In genomic region chr3:172476339-172476738, GRCh38 we compare ENCODE assay signal across 9 cellular contexts. TPM values are rescaled to one million over a fixed set of nuclear protein-coding genes. Genes with fewer than 3 reads are reported as not detected.
A peak's percentile ranks its signal among the peaks of the same experiment; 100 is the strongest.
DNase-seq lines count a peak whose midpoint lies in the region; ATAC-seq and TF ChIP-seq lines count a peak whose summit lies in the region.
"Had no signal": no experiment of that assay in that cellular context is flagged by ENCODE, and none has a peak within 500 bp of the region (broad histone marks: within the 10 kb centered on the region; RNA-seq: fewer than 3 reads in every experiment).

No MANE protein-coding gene starts in this region.

- CTCF ChIA-PET in HCT116 (lab: Charles Lee): interaction anchor here (0.9 to 3.2 kb wide), 14 partner anchors 9 to 1515 kb away, joined by 3 to 19 read pairs (median 5); no protein-coding TSS in a partner anchor

- no peaks in the 10 kb centered on the region for H3K79me2 ChIP-seq in HCT116 (ENCODE audit: insufficient read depth, low read length)

- H3K36me3 ChIP-seq in HCT116 (ENCODE audit: control insufficient read depth in 1 of 2, insufficient read depth in 2 of 2, low read length in 2 of 2) (no peaks in the 10 kb centered on the region), HAP-1 (replicated peaks) (no peaks in the 10 kb centered on the region)
- H3K36me3 ChIP-seq: neutrophil had no signal

- intact Hi-C loops in HCT116 (cut with micrococcal nuclease) (loop anchor here (5.0 kb wide), 1 partner anchor 829 kb away; no protein-coding TSS in a partner anchor), left colon (cut with DNase I, micrococcal nuclease) (no loop called here)

- H3K4me2 ChIP-seq in HCT116 (ENCODE audit: low read length): peak overlapping the region; percentile 99

- no peak overlapping the region for H3K27ac ChIP-seq in HCT116 (ENCODE audit: low read depth, low read length)
- H3K27ac ChIP-seq in substantia nigra (ENCODE audit: low read depth, low read length, poor library complexity, severe bottlenecking): no peak overlapping the region
- H3K27ac ChIP-seq: neutrophil had no signal

- H3K9me2 ChIP-seq in HCT116 (ENCODE audit: insufficient read depth): no peaks in the 10 kb centered on the region

- no peak for TF ChIP-seq CTCF in HCT116 (IDR thresholded peaks at IDR 0.05 in 2 of 3, conservative IDR thresholded peaks at IDR 0.05 in 1 of 3; ENCODE audit: borderline replicate concordance in 1 of 3, insufficient read depth in 1 of 3, low read depth in 2 of 3, low read length in 2 of 3)
- TF ChIP-seq CTCF in WI38 (IDR thresholded peaks at IDR 0.05; ENCODE audit: low read depth, low read length): no peak

- H4K20me1 ChIP-seq in HCT116 (ENCODE audit: insufficient read depth): no peaks in the 10 kb centered on the region

- H2AFZ ChIP-seq in HCT116 (ENCODE audit: low read depth, low read length, poor library complexity, severe bottlenecking): peak overlapping the region; percentile 100

- H3K4me1 ChIP-seq in HCT116 (ENCODE audit: control insufficient read depth in 1 of 2, insufficient read depth in 2 of 2, low read length in 2 of 2) (peaks cover 6 to 14% of the 10 kb centered on the region in 2 experiments; a peak in 3 of 4 replicates), HAP-1 (peaks cover 5% of the 10 kb centered on the region)

- in situ Hi-C loops in HAP-1 (cut with MboI; ENCODE audit: low sequenced_read_pairs): no loop called here

- RAD21 ChIA-PET in HCT116 (lab: Charles Lee; ENCODE audit: low non-redundant PET in 1 of 2, low total read pairs in 2 of 2, uncharacterized antibody in 2 of 2, unreplicated experiment in 2 of 2): interaction anchor here (0.6 to 2.2 kb wide), 4 partner anchors 15 to 623 kb away, joined by 3 to 11 read pairs (median 4); no protein-coding TSS in a partner anchor

- H3K4me3 ChIP-seq in HCT116 (replicated peaks in 1 of 2; ENCODE audit: low read depth in 1 of 2, low read length in 2 of 2) (peak overlapping the region in 1 of 2 experiments; percentile 67; a peak in 1 of 4 replicates), WI38 (ENCODE audit: low read depth, low read length) (peak overlapping the region; percentile 60), HAP-1 (no peak overlapping the region)

- H3K27me3 ChIP-seq in HCT116 (ENCODE audit: insufficient read depth, low read length): no peaks in the 10 kb centered on the region
- H3K27me3 ChIP-seq in HAP-1 (ENCODE audit: low read depth): no peaks in the 10 kb centered on the region; the same call in 1 of the 2 replicates
- H3K27me3 ChIP-seq: neutrophil had no signal

- DNase-seq in Ammon's horn (ENCODE audit: low spot score) (peak; percentile 16), HCT116 (ENCODE audit: low read depth, low spot score) (no peak), left colon (no peak), cerebellar nuclear complex (lab: John Stamatoyannopoulos, UW) (no peak), substantia nigra (lab: John Stamatoyannopoulos, UW) (no peak), HAP-1 (ENCODE audit: low spot score in 2 of 2) (no peak)

- no TSS peak for BruUV-seq in HCT116 (replicated peaks; lab: Mats Ljungman, UMichigan)

- H3K9me3 ChIP-seq in HCT116 (ENCODE audit: control insufficient read depth in 1 of 2, insufficient read depth in 1 of 2, low read depth in 1 of 2, low read length in 2 of 2) (no peaks in the 10 kb centered on the region; a peak in 1 of 4 replicates), HAP-1 (no peaks in the 10 kb centered on the region)
- H3K9me3 ChIP-seq: neutrophil had no signal

- POLR2A ChIA-PET in HCT116 (lab: Charles Lee): interaction anchor here (0.8 kb wide), 1 partner anchor 9 kb away, joined by 3 read pairs; no protein-coding TSS in a partner anchor

- ATAC-seq in HCT116 (no peak), left colon (peak; percentile 45), HG02678 (IDR thresholded peaks at IDR 0.05; ENCODE audit: unreplicated experiment) (no peak)

- no peak for TF ChIP-seq POLR2A in HCT116 (IDR thresholded peaks at IDR 0.05; ENCODE audit: borderline replicate concordance, extremely low read depth, insufficient read depth, insufficient read length)

- no peak overlapping the region; the same call in 1 of the 2 replicates for H3K9ac ChIP-seq in HCT116 (ENCODE audit: low read length)

- TF ChIP-seq RAD21 in HCT116 (IDR thresholded peaks at IDR 0.05; ENCODE audit: low read depth): no peak

TF ChIP-seq in HCT116, 20 proteins besides CTCF, POLR2A, EP300 and RAD21:
- TF ChIP-seq SRF (IDR thresholded peaks at IDR 0.05; ENCODE audit: low read depth) (no peak), MAX (IDR thresholded peaks at IDR 0.05) (no peak), YY1 (IDR thresholded peaks at IDR 0.05; ENCODE audit: extremely low read depth, insufficient replicate concordance, low read depth, low read length) (no peak), SP1 (IDR thresholded peaks at IDR 0.05; ENCODE audit: low read depth) (no peak), FOSL1 (IDR thresholded peaks at IDR 0.05; ENCODE audit: low read depth) (no peak), CEBPB (IDR thresholded peaks at IDR 0.05; ENCODE audit: low read depth) (no peak), ATF3 (IDR thresholded peaks at IDR 0.05) (no peak), EZH2 (IDR thresholded peaks at IDR 0.05) (no peak), ZNF274 (IDR thresholded peaks at IDR 0.05; ENCODE audit: low read depth, low read length) (no peak), JUND (IDR thresholded peaks at IDR 0.05) (no peak), POLR2AphosphoS5 (IDR thresholded peaks at IDR 0.05; ENCODE audit: low read depth, low read length) (no peak), ZFX (IDR thresholded peaks at IDR 0.05) (no peak)

RNA-seq across cellular contexts. Expression of gene GHSR, which starts 28.1 kb away (rescaled TPM):
- total RNA-seq in HCT116 (2021; ENCODE audit: unreplicated experiment) (not detected), left colon (not detected)
- polyA plus RNA-seq in HCT116 (2012): not detected in 2 replicates

RNA-seq across cellular contexts. Expression of gene TNFSF10, which starts 46.9 kb away (rescaled TPM):
- total RNA-seq in HCT116 (2021; ENCODE audit: unreplicated experiment): 0.20 TPM
- polyA plus RNA-seq in HCT116 (2012): 0.27 TPM in 1 of 2 replicates, not detected in the other
- 100 to 1,000 TPM in 1 of 2 donors, 10 to 100 TPM in 1; 94.2 to 136 TPM for total RNA-seq in left colon

Comparison
In these comparisons a context has a peak if more than half of its experiments do, and no peak if none do; other contexts are left out.
1. RNA of gene TNFSF10, which starts 46.9 kb away (total RNA-seq): 94.2 to 136 TPM in left colon; 0.20 TPM in HCT116 (single experiment); every median in the first group is over 10 times any median in the second.